ENCODE assay signal across 1 cellular context in the genomic region with DNA sequence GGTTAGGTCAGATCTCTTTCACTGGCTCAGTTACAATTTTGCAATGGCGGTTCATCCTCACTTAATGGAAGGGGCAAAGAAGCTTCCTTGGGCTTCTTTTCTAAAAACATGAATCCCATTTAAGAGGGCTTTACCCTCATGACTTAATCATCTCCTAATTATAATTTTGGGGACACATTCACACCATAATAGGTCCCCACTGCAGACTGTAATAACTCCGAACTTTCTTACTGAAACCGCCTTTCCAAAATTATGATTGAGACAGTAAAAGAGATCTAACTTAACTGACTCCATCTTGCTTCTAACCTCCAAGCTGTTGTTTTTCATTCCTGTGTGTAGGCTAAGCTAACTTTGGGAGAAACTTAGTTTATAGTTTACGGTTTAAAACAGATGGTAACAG.
TF ChIP-seq lines count a peak whose summit lies in the region.

No MANE protein-coding gene starts in this region.

TF ChIP-seq in K562, 482 proteins besides CTCF, POLR2A, EP300 and RAD21 (continued from another document):
- TF ChIP-seq, protein P1, sequence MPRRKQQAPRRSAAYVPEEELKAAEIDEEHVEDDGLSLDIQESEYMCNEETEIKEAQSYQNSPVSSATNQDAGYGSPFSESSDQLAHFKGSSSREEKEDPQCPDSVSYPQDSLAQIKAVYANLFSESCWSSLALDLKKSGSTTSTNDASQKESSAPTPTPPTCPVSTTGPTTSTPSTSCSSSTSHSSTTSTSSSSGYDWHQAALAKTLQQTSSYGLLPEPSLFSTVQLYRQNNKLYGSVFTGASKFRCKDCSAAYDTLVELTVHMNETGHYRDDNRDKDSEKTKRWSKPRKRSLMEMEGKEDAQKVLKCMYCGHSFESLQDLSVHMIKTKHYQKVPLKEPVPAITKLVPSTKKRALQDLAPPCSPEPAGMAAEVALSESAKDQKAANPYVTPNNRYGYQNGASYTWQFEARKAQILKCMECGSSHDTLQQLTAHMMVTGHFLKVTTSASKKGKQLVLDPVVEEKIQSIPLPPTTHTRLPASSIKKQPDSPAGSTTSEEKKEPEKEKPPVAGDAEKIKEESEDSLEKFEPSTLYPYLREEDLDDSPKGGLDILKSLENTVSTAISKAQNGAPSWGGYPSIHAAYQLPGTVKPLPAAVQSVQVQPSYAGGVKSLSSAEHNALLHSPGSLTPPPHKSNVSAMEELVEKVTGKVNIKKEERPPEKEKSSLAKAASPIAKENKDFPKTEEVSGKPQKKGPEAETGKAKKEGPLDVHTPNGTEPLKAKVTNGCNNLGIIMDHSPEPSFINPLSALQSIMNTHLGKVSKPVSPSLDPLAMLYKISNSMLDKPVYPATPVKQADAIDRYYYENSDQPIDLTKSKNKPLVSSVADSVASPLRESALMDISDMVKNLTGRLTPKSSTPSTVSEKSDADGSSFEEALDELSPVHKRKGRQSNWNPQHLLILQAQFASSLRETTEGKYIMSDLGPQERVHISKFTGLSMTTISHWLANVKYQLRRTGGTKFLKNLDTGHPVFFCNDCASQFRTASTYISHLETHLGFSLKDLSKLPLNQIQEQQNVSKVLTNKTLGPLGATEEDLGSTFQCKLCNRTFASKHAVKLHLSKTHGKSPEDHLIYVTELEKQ (CRISPR knock-in tag; IDR thresholded peaks at IDR 0.05) = 0 out of 2 replicates have a peak, but pooled peaks have one; percentile 2
